ENCODE assay signal across 1 cellular context in the genomic region with DNA sequence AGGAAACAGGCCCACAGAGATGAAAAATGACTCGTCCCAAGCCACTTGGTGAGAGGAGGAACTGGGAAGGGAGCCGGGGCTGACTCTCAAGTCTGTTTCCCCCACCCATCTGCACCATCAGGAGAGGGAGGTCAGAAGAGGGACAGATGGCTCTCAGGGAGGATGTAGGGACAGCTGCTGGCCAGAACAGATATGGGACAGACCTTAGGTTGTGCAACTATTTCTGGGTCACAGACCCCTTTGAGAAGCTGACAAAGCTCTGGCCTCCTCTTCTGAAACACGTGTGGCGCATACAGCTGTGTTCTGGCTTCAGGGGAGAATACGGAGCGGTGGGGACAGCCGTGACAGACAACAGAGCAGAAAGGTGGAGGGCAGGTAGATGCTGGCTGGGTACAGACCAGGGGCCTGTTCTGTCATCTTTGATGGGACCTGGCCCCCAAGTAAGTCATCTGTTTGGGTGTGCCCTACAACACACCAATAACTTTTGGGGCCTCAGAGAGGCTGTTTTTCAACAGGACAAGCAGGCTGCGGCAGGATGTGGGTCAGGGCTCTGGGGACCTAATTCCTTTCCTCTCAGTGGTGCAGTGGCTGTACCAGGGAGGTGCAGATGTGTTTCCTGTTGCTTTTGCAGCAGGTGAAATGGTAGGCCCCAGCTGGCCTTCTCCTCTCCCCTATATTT.
A peak's percentile ranks its signal among the peaks of the same experiment; 100 is the strongest.
TF ChIP-seq lines count a peak whose summit lies in the region.

No MANE protein-coding gene starts in this region.

TF ChIP-seq in K562, 482 proteins besides CTCF, POLR2A, EP300 and RAD21 (continued from another document and continues in another):
- TF ChIP-seq, protein P1, sequence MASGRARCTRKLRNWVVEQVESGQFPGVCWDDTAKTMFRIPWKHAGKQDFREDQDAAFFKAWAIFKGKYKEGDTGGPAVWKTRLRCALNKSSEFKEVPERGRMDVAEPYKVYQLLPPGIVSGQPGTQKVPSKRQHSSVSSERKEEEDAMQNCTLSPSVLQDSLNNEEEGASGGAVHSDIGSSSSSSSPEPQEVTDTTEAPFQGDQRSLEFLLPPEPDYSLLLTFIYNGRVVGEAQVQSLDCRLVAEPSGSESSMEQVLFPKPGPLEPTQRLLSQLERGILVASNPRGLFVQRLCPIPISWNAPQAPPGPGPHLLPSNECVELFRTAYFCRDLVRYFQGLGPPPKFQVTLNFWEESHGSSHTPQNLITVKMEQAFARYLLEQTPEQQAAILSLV (tag; IDR thresholded peaks at IDR 0.05) = peak; percentile 81
- TF ChIP-seq ZFX (CRISPR knock-in tag; IDR thresholded peaks at IDR 0.05) (peak; percentile 41; the same call in 1 of the 2 replicates), RFX5 (IDR thresholded peaks at IDR 0.05; ENCODE audit: low read depth, low read length) (no peak), POU5F1 (IDR thresholded peaks at IDR 0.05; ENCODE audit: borderline replicate concordance, low read depth, low read length, partially characterized antibody) (no peak), NFE2 (IDR thresholded peaks at IDR 0.05; ENCODE audit: low read depth) (peak; percentile 32; the same call in 1 of the 2 replicates), CXXC5 (CRISPR knock-in tag; IDR thresholded peaks at IDR 0.05) (peak; percentile 44; the same call in 1 of the 2 replicates), CC2D1A (IDR thresholded peaks at IDR 0.05) (peak; percentile 91; the same call in 1 of the 2 replicates), SLC30A9 (CRISPR knock-in tag; IDR thresholded peaks at IDR 0.05) (no peak), SMAD4 (CRISPR knock-in tag; conservative IDR thresholded peaks at IDR 0.05) (peak; percentile 97), SRSF3 (IDR thresholded peaks at IDR 0.05; ENCODE audit: insufficient read depth, low read length) (no peak), ZNF134 (CRISPR knock-in tag; conservative IDR thresholded peaks at IDR 0.05) (peak; percentile 20; the same call in 1 of the 2 replicates), TBL1XR1 (IDR thresholded peaks at IDR 0.05; ENCODE audit: low read length in 2 of 2) (peak; percentile 57 to 96; a peak in 2 of 4 replicates), SMARCE1 (IDR thresholded peaks at IDR 0.05) (peak; percentile 86), TOE1 (IDR thresholded peaks at IDR 0.05; ENCODE audit: borderline replicate concordance) (no peak), TOE1 (CRISPR knock-in tag; IDR thresholded peaks at IDR 0.05; ENCODE audit: borderline replicate concordance, low read depth) (no peak), NRF1 (conservative IDR thresholded peaks at IDR 0.05 in 1 of 2, IDR thresholded peaks at IDR 0.05 in 1 of 2) (peak in 1 of 2 experiments; percentile 31; a peak in 1 of 4 replicates), U2AF1 (optimal IDR thresholded peaks at IDR 0.05; ENCODE audit: low read depth, low read length) (no peak), HMGN3 (IDR thresholded peaks at IDR 0.05; ENCODE audit: borderline replicate concordance, extremely low read depth, insufficient read length, low read depth, low read length) (no peak), KAT8 (IDR thresholded peaks at IDR 0.05; ENCODE audit: low read depth) (no peak), ZNF668 (CRISPR knock-in tag; IDR thresholded peaks at IDR 0.05) (no peak), MAFG (tag; conservative IDR thresholded peaks at IDR 0.05) (no peak), NFXL1 (CRISPR knock-in tag; IDR thresholded peaks at IDR 0.05) (no peak), SRSF1 (IDR thresholded peaks at IDR 0.05; ENCODE audit: low read depth, low read length) (no peak), THRAP3 (IDR thresholded peaks at IDR 0.05; ENCODE audit: borderline replicate concordance) (no peak)
- TF ChIP-seq, protein P2, sequence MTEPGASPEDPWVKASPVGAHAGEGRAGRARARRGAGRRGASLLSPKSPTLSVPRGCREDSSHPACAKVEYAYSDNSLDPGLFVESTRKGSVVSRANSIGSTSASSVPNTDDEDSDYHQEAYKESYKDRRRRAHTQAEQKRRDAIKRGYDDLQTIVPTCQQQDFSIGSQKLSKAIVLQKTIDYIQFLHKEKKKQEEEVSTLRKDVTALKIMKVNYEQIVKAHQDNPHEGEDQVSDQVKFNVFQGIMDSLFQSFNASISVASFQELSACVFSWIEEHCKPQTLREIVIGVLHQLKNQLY (CRISPR knock-in tag; conservative IDR thresholded peaks at IDR 0.05) = no peak
- TF ChIP-seq, protein P3, sequence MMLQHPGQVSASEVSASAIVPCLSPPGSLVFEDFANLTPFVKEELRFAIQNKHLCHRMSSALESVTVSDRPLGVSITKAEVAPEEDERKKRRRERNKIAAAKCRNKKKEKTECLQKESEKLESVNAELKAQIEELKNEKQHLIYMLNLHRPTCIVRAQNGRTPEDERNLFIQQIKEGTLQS (IDR thresholded peaks at IDR 0.05) = peak; percentile 79
- TF ChIP-seq, protein P3 (CRISPR knock-in tag; conservative IDR thresholded peaks at IDR 0.05) = 0 out of 2 replicates have a peak, but pooled peaks have one; percentile 20
- TF ChIP-seq, protein P4, sequence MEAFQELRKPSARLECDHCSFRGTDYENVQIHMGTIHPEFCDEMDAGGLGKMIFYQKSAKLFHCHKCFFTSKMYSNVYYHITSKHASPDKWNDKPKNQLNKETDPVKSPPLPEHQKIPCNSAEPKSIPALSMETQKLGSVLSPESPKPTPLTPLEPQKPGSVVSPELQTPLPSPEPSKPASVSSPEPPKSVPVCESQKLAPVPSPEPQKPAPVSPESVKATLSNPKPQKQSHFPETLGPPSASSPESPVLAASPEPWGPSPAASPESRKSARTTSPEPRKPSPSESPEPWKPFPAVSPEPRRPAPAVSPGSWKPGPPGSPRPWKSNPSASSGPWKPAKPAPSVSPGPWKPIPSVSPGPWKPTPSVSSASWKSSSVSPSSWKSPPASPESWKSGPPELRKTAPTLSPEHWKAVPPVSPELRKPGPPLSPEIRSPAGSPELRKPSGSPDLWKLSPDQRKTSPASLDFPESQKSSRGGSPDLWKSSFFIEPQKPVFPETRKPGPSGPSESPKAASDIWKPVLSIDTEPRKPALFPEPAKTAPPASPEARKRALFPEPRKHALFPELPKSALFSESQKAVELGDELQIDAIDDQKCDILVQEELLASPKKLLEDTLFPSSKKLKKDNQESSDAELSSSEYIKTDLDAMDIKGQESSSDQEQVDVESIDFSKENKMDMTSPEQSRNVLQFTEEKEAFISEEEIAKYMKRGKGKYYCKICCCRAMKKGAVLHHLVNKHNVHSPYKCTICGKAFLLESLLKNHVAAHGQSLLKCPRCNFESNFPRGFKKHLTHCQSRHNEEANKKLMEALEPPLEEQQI (IDR thresholded peaks at IDR 0.05) = no peak
- TF ChIP-seq, protein P5, sequence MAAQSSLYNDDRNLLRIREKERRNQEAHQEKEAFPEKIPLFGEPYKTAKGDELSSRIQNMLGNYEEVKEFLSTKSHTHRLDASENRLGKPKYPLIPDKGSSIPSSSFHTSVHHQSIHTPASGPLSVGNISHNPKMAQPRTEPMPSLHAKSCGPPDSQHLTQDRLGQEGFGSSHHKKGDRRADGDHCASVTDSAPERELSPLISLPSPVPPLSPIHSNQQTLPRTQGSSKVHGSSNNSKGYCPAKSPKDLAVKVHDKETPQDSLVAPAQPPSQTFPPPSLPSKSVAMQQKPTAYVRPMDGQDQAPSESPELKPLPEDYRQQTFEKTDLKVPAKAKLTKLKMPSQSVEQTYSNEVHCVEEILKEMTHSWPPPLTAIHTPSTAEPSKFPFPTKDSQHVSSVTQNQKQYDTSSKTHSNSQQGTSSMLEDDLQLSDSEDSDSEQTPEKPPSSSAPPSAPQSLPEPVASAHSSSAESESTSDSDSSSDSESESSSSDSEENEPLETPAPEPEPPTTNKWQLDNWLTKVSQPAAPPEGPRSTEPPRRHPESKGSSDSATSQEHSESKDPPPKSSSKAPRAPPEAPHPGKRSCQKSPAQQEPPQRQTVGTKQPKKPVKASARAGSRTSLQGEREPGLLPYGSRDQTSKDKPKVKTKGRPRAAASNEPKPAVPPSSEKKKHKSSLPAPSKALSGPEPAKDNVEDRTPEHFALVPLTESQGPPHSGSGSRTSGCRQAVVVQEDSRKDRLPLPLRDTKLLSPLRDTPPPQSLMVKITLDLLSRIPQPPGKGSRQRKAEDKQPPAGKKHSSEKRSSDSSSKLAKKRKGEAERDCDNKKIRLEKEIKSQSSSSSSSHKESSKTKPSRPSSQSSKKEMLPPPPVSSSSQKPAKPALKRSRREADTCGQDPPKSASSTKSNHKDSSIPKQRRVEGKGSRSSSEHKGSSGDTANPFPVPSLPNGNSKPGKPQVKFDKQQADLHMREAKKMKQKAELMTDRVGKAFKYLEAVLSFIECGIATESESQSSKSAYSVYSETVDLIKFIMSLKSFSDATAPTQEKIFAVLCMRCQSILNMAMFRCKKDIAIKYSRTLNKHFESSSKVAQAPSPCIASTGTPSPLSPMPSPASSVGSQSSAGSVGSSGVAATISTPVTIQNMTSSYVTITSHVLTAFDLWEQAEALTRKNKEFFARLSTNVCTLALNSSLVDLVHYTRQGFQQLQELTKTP (IDR thresholded peaks at IDR 0.05; ENCODE audit: low read depth in 1 of 2, partially characterized antibody in 2 of 2) = no peak
- TF ChIP-seq, protein P6, sequence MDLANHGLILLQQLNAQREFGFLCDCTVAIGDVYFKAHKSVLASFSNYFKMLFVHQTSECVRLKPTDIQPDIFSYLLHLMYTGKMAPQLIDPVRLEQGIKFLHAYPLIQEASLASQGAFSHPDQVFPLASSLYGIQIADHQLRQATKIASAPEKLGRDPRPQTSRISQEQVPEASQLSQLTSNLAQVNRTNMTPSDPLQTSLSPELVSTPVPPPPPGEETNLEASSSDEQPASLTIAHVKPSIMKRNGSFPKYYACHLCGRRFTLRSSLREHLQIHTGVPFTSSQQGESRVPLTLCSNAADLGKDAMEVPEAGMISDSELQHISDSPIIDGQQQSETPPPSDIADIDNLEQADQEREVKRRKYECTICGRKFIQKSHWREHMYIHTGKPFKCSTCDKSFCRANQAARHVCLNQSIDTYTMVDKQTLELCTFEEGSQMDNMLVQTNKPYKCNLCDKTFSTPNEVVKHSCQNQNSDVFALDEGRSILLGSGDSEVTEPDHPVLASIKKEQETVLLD (IDR thresholded peaks at IDR 0.05) = peak; percentile 66
- TF ChIP-seq, protein P7, sequence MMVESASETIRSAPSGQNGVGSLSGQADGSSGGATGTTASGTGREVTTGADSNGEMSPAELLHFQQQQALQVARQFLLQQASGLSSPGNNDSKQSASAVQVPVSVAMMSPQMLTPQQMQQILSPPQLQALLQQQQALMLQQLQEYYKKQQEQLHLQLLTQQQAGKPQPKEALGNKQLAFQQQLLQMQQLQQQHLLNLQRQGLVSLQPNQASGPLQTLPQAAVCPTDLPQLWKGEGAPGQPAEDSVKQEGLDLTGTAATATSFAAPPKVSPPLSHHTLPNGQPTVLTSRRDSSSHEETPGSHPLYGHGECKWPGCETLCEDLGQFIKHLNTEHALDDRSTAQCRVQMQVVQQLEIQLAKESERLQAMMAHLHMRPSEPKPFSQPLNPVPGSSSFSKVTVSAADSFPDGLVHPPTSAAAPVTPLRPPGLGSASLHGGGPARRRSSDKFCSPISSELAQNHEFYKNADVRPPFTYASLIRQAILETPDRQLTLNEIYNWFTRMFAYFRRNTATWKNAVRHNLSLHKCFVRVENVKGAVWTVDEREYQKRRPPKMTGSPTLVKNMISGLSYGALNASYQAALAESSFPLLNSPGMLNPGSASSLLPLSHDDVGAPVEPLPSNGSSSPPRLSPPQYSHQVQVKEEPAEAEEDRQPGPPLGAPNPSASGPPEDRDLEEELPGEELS (CRISPR knock-in tag; IDR thresholded peaks at IDR 0.05; ENCODE audit: borderline replicate concordance) = peak; percentile 71; the same call in 1 of the 2 replicates
- TF ChIP-seq, protein P8, sequence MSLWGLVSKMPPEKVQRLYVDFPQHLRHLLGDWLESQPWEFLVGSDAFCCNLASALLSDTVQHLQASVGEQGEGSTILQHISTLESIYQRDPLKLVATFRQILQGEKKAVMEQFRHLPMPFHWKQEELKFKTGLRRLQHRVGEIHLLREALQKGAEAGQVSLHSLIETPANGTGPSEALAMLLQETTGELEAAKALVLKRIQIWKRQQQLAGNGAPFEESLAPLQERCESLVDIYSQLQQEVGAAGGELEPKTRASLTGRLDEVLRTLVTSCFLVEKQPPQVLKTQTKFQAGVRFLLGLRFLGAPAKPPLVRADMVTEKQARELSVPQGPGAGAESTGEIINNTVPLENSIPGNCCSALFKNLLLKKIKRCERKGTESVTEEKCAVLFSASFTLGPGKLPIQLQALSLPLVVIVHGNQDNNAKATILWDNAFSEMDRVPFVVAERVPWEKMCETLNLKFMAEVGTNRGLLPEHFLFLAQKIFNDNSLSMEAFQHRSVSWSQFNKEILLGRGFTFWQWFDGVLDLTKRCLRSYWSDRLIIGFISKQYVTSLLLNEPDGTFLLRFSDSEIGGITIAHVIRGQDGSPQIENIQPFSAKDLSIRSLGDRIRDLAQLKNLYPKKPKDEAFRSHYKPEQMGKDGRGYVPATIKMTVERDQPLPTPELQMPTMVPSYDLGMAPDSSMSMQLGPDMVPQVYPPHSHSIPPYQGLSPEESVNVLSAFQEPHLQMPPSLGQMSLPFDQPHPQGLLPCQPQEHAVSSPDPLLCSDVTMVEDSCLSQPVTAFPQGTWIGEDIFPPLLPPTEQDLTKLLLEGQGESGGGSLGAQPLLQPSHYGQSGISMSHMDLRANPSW (CRISPR knock-in tag; IDR thresholded peaks at IDR 0.05) = no peak; the same call in 1 of the 2 replicates
- TF ChIP-seq, protein P9, sequence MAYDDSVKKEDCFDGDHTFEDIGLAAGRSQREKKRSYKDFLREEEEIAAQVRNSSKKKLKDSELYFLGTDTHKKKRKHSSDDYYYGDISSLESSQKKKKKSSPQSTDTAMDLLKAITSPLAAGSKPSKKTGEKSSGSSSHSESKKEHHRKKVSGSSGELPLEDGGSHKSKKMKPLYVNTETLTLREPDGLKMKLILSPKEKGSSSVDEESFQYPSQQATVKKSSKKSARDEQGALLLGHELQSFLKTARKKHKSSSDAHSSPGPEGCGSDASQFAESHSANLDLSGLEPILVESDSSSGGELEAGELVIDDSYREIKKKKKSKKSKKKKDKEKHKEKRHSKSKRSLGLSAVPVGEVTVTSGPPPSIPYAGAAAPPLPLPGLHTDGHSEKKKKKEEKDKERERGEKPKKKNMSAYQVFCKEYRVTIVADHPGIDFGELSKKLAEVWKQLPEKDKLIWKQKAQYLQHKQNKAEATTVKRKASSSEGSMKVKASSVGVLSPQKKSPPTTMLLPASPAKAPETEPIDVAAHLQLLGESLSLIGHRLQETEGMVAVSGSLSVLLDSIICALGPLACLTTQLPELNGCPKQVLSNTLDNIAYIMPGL (CRISPR knock-in tag; IDR thresholded peaks at IDR 0.05) = no peak
